23 cellular contexts compared by ENCODE assay signal in the genomic region with DNA sequence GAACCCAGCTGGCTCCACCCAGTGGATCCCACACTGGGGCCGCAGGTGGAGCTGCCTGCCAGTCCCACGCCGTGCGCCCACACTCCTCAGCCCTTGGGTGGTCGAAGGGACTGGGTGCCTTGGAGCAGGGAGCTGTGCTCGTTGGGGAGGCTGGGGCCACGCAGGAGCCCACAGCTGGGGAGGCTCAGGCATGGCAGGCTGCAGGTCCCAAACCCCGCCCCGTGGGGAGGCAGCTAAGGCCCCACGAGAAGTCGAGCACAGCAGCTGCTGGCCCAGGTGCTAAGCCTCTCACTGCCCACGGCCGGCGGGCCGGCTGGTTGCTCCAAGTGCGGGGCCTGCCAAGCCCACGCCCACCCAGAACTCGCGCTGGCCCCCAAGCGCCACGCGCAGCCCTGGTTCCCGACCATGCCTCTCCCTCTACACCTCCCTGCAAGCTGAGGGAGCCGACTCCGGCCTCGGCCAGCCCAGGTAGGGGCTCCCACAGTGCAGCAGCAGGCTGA. TPM values are rescaled to one million over a fixed set of nuclear protein-coding genes. Genes with fewer than 3 reads are reported as not detected.
"Had no signal": no experiment of that assay in that cellular context is flagged by ENCODE, and none has a peak within 500 bp of the region (broad histone marks: within the 10 kb centered on the region; RNA-seq: fewer than 3 reads in every experiment).

No MANE protein-coding gene starts in this region.

- H3K27ac ChIP-seq: dorsolateral prefrontal cortex, parathyroid adenoma, right atrium auricular region, suprapubic skin, transverse colon, upper lobe of right lung had no signal

- H3K9me3 Mint-ChIP-seq: natural killer cell treated with Interleukin-12 subunit alpha and Interleukin-12 subunit beta and Interleukin-15 and Interleukin-18, amount 100 ng/mL, for 72 hours had no signal

- H3K4me3 ChIP-seq: dorsolateral prefrontal cortex, lung, mucosa of descending colon, right atrium auricular region, smooth muscle cell, suprapubic skin, transverse colon, upper lobe of right lung had no signal

- DNase-seq: dorsolateral prefrontal cortex; effector CD4-positive, alpha-beta T cell; hypothalamus; mucosa of descending colon; naive B cell; stimulated activated CD4-positive, alpha-beta T cell treated with anti-CD3 and anti-CD28 coated beads, Interleukin-12 subunit alpha, Interleukin-12 subunit beta, amount 100 ng/mL, for 4 hours; stimulated activated naive CD4-positive, alpha-beta T cell; transverse colon; upper lobe of right lung had no signal

- H3K36me3 Mint-ChIP-seq: immature natural killer cell; memory B cell; mesothelial cell of epicardium; naive B cell; natural killer cell treated with Interleukin-12 subunit alpha and Interleukin-12 subunit beta and Interleukin-15 and Interleukin-18, amount 100 ng/mL, for 72 hours had no signal

- H3K4me2 ChIP-seq: smooth muscle cell had no signal

- H3K4me3 Mint-ChIP-seq: mesothelial cell of epicardium, neural crest cell had no signal

- H3K27ac Mint-ChIP-seq: memory B cell; mesothelial cell of epicardium; naive B cell; natural killer cell treated with Interleukin-12 subunit alpha and Interleukin-12 subunit beta and Interleukin-15 and Interleukin-18, amount 100 ng/mL, for 72 hours; progenitor cell of endocrine pancreas; stimulated activated naive CD8-positive, alpha-beta T cell treated with anti-CD3 and anti-CD28 coated beads, Interleukin-15, amount 100 ng/mL, for 72 hours had no signal

- H3K4me1 ChIP-seq: parathyroid adenoma, right atrium auricular region, suprapubic skin, transverse colon, upper lobe of right lung had no signal

- H3K79me2 ChIP-seq: parathyroid adenoma had no signal

- ATAC-seq: left lobe of liver; mucosa of descending colon; natural killer cell treated with Interleukin-12 subunit alpha and Interleukin-12 subunit beta and Interleukin-15 and Interleukin-18, amount 100 ng/mL, for 72 hours; sciatic nerve; stimulated activated naive CD8-positive, alpha-beta T cell treated with anti-CD3 and anti-CD28 coated beads, Interleukin-15, amount 100 ng/mL, for 72 hours; upper lobe of right lung had no signal

- H2AFZ ChIP-seq: parathyroid adenoma had no signal

- H3K27me3 ChIP-seq: dorsolateral prefrontal cortex, right atrium auricular region had no signal

- H3K9ac ChIP-seq: parathyroid adenoma had no signal

- H3K9me3 ChIP-seq: mucosa of descending colon, right atrium auricular region, suprapubic skin, transverse colon, upper lobe of right lung had no signal

- H3K4me1 Mint-ChIP-seq: mesothelial cell of epicardium, neural crest cell had no signal

- H3K36me3 ChIP-seq: right atrium auricular region, suprapubic skin, transverse colon, upper lobe of right lung had no signal

RNA-seq across cellular contexts. Expression of gene ANO2, which starts 56.2 kb away (rescaled TPM):
- total RNA-seq: natural killer cell treated with Interleukin-12 subunit alpha and Interleukin-12 subunit beta and Interleukin-15 and Interleukin-18, amount 100 ng/mL, for 72 hours had no signal
- polyA plus RNA-seq: immature natural killer cell, smooth muscle cell had no signal
